In the genomic region with DNA sequence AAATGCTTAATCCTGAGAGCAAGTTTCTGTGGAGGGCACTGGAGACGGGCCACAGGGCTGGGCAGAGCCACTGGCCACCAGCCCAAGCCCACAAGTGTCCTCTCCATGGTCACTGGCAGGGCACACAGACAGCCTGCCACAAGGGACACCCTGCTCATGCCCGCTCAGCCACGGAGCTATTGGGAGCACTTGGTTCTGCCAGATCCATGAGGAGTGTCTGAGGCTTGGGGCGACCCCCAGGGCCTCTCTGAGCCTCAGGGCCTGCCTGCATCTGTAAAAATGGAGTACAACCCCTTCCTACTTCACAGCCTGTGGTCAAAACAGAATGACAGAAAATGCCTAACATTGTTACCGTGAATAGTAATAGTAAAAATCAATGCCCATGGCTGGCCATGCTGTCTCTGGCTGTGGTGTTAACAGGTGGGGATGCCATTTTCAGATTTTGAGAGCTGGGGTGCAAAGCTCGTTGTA, we compare ENCODE assay signal across 1 cellular context.
TF ChIP-seq lines count a peak whose summit lies in the region.

No MANE protein-coding gene starts in this region.

TF ChIP-seq in endothelial cell of umbilical vein, 7 proteins besides CTCF, POLR2A, EP300 and RAD21:
- TF ChIP-seq, protein P1, sequence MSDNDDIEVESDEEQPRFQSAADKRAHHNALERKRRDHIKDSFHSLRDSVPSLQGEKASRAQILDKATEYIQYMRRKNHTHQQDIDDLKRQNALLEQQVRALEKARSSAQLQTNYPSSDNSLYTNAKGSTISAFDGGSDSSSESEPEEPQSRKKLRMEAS (IDR thresholded peaks at IDR 0.05; ENCODE audit: insufficient read depth, insufficient read length): no peak
- no peak for TF ChIP-seq POLR2AphosphoS5 (IDR thresholded peaks at IDR 0.05; ENCODE audit: insufficient read depth, low read depth, low read length)
- no peak for TF ChIP-seq GATA2 (IDR thresholded peaks at IDR 0.05; ENCODE audit: insufficient read depth, insufficient read length, low read depth, low read length)
- no peak for TF ChIP-seq FOS (IDR thresholded peaks at IDR 0.05; ENCODE audit: borderline replicate concordance, insufficient read depth, low read length)
- TF ChIP-seq MYC (IDR thresholded peaks at IDR 0.05; ENCODE audit: low read depth, low read length): no peak
- no peak for TF ChIP-seq JUN (IDR thresholded peaks at IDR 0.05; ENCODE audit: borderline replicate concordance, insufficient read depth, insufficient read length, low read depth)
TF ChIP-seq in endothelial cell of umbilical vein: peak in this region for 0.
